ENCODE assay signal across 11 cellular contexts in the genomic region with DNA sequence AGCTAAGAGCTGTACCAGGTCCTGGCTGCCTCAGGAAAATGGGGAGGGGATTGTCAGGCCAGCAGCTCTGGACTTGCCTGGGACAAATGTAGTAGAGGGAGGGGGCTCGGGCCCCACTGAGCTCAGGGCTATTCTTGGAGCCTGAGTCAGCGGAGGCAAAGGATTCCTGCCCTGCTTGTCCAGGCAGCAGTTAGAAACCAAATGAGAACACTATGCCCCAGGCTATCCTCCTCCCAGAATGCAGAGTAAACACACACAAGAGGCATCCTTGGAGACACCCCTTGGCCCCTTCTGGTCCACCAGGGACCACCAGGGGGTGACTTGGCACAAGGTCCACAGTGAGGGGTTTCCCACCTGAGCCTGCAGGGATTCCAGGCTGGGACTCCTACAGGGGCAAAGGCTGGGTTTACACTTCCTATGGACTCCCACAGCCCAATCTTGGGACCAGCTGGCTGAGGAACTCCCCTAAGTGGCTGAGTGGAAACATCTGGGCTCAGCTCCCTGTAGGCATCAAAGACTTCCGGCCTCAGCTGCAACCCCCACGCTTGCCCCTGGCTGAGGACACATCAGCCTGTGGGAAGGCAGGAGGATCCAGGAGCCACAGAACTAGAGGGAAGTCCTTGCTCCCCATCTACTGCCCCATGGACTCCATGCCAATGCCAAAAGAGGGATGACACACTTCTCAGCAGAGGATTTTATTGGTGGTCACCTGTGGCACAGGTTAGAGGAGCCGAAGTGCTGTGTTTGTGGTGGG. TPM values are rescaled to one million over a fixed set of nuclear protein-coding genes. Genes with fewer than 3 reads are reported as not detected.
A peak's percentile ranks its signal among the peaks of the same experiment; 100 is the strongest.
DNase-seq lines count a peak whose midpoint lies in the region; ATAC-seq, FAIRE-seq and TF ChIP-seq lines count a peak whose summit lies in the region.
"Had no signal": no experiment of that assay in that cellular context is flagged by ENCODE, and none has a peak within 500 bp of the region (broad histone marks: within the 10 kb centered on the region; RNA-seq: fewer than 3 reads in every experiment).

No MANE protein-coding gene starts in this region.

- no peak overlapping the region for H3K27ac Mint-ChIP-seq in Calu3 (ENCODE audit: unreplicated experiment)

- H3K36me3 Mint-ChIP-seq in Calu3 (ENCODE audit: insufficient read depth, unreplicated experiment) = peaks cover 46% of the 10 kb centered on the region

- DNase-seq in H54 (ENCODE audit: insufficient read length, low spot score) (peak; percentile 78), astrocyte of the cerebellum (ENCODE audit: low read depth) (peak; percentile 67), left ventricle myocardium inferior (peak; percentile 70), smooth muscle cell of the brain vasculature (ENCODE audit: low read depth, low spot score) (peak; percentile 99), Calu3 (no peak), HuH-7 (ENCODE audit: low spot score) (no peak), NCI-H146 treated with DMSO at 0.1 percent for 48 hours (lab: John Stamatoyannopoulos, UW; ENCODE audit: unreplicated experiment) (no peak)

- no peak overlapping the region for H3K4me3 ChIP-seq in astrocyte of the cerebellum (ENCODE audit: low read depth, low read length)
- H3K4me3 ChIP-seq in left ventricle myocardium inferior = peak overlapping the region; percentile 40

- peak overlapping the region; percentile 95 for H3K27ac ChIP-seq in left ventricle myocardium inferior (replicated peaks)

- no peak for FAIRE-seq in H54 (lab: Jason Lieb, UNC)
- FAIRE-seq: endothelial cell of umbilical vein, GM12891 had no signal

- no peaks in the 10 kb centered on the region for H3K27me3 Mint-ChIP-seq in Calu3 (ENCODE audit: unreplicated experiment)

- H3K4me1 ChIP-seq in left ventricle myocardium inferior = peaks cover 93% of the 10 kb centered on the region

- peaks cover 10% of the 10 kb centered on the region for H3K27me3 ChIP-seq in left ventricle myocardium inferior (ENCODE audit: low read depth)

- TF ChIP-seq CTCF in astrocyte of the cerebellum (IDR thresholded peaks at IDR 0.05; ENCODE audit: low read depth, low read length, missing control alignments) = no peak
- no peak for TF ChIP-seq CTCF in left ventricle myocardium inferior (IDR thresholded peaks at IDR 0.05; ENCODE audit: borderline replicate concordance)
- no peak for TF ChIP-seq CTCF in Calu3 (IDR thresholded peaks at IDR 0.05; ENCODE audit: unreplicated experiment)

- in situ Hi-C loops in astrocyte of the cerebellum (cut with HindIII; ENCODE audit: low sequenced_read_pairs) = no loop called here

- BruUV-seq in Calu3 (replicated peaks; lab: Mats Ljungman, UMichigan) = no TSS peak

- no peaks in the 10 kb centered on the region for H3K9me3 ChIP-seq in left ventricle myocardium inferior (replicated peaks)

- peaks cover 47% of the 10 kb centered on the region for H3K36me3 ChIP-seq in left ventricle myocardium inferior

- CTCF ChIA-PET in Calu3 (lab: Charles Lee) = interaction anchor here (0.6 kb wide), 1 partner anchor 262 kb away, joined by 3 read pairs; no protein-coding TSS in a partner anchor

- intact Hi-C loops in left ventricle myocardium inferior (cut with micrococcal nuclease) = no loop called here
- intact Hi-C loops in Calu3 (cut with micrococcal nuclease; ENCODE audit: unreplicated experiment) = loop anchor here (5.0 kb wide), 1 partner anchor 36 kb away; a partner anchor contains a TSS

- no peak overlapping the region for H3K4me3 Mint-ChIP-seq in Calu3 (ENCODE audit: low read depth, unreplicated experiment)

- no peak for TF ChIP-seq POLR2A in H54 (IDR thresholded peaks at IDR 0.05; ENCODE audit: low read depth, low read length)

- no peaks in the 10 kb centered on the region for H3K9me3 Mint-ChIP-seq in Calu3 (ENCODE audit: low read depth, unreplicated experiment)

- ATAC-seq in GM21360 (IDR thresholded peaks at IDR 0.05; ENCODE audit: unreplicated experiment) = no peak

- H3K4me1 Mint-ChIP-seq in Calu3 (ENCODE audit: low read depth, unreplicated experiment) = peaks cover 13% of the 10 kb centered on the region

RNA-seq across cellular contexts. Expression of a gene that starts 3.4 kb away (rescaled TPM):
- 24.4 TPM for total RNA-seq in left ventricle myocardium inferior
- 8.6 and 13.9 TPM in 2 replicates for total RNA-seq in Calu3 (2022)

RNA-seq across cellular contexts. Expression of a gene that starts 10.9 kb away (rescaled TPM):
- 1,000 TPM for total RNA-seq in left ventricle myocardium inferior
- 196 and 207 TPM in 2 replicates for total RNA-seq in Calu3 (2022)

RNA-seq across cellular contexts. Expression of a gene that starts 23.1 kb away (rescaled TPM):
- total RNA-seq in left ventricle myocardium inferior (not detected), Calu3 (2022) (not detected in 2 replicates)
- total RNA-seq: endothelial cell of umbilical vein had no signal

RNA-seq across cellular contexts. Expression of a gene that starts 34.9 kb away (rescaled TPM):
- total RNA-seq in left ventricle myocardium inferior = 0.19 TPM
- 0.34 and 0.94 TPM in 2 replicates for total RNA-seq in Calu3 (2022)
- total RNA-seq: endothelial cell of umbilical vein; T-helper 2 cell treated with Interferon-gamma antibody and Interleukin-4, amounts not matched to agents 100 ng/mL and 5 ng/mL, for 36 hours had no signal

RNA-seq across cellular contexts. Expression of a gene that starts 36.8 kb away (rescaled TPM):
- 12.9 TPM for total RNA-seq in left ventricle myocardium inferior
- 21.6 and 27.0 TPM in 2 replicates for total RNA-seq in Calu3 (2022)

Comparison
In these comparisons a context has a peak if more than half of its experiments do, and no peak if none do; other contexts are left out.
1. DNase-seq: peak in H54 (single experiment), astrocyte of the cerebellum (single experiment), left ventricle myocardium inferior (single experiment) and smooth muscle cell of the brain vasculature (single experiment); none in Calu3 (single experiment), HuH-7 (single experiment) and NCI-H146 treated with DMSO at 0.1 percent for 48 hours (single experiment).